Comparison of ENCODE assay signal across 19 cellular contexts in the genomic region with DNA sequence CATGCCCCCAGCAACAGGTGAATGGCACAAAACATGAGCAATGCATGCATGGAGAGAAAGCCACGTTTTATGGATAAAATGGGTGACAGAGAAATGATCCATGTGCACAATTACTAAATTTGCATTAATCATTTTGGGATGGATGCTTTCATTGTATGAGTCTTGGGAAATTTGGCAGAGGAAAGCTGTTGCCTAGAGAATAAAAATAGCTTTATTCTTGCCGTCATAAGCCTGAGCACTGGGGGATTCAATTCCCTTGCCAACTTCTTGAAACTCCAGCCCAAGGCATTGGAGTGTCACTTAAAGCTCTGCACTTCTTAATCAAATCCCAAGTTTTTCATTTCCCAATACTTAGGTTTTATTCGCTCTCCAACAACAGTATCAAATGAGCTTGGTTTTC.
"Had no signal": no experiment of that assay in that cellular context is flagged by ENCODE, and none has a peak within 500 bp of the region (broad histone marks: within the 10 kb centered on the region; RNA-seq: fewer than 3 reads in every experiment).

No MANE protein-coding gene starts in this region.

- H3K4me1 ChIP-seq: heart left ventricle, neural progenitor cell, parathyroid adenoma, psoas muscle, spleen, testis, tibial nerve, upper lobe of right lung, vagina had no signal

- H3K36me3 ChIP-seq: heart left ventricle, neural progenitor cell, spleen, tibial nerve, upper lobe of right lung, vagina had no signal

- DNase-seq: effector CD8-positive, alpha-beta T cell; foreskin melanocyte; heart left ventricle; kidney glomerular epithelial cell; psoas muscle; spleen; stimulated activated CD4-positive, alpha-beta T cell treated with anti-CD3 and anti-CD28 coated beads, Interleukin-15, amount 100 ng/mL, for 24 hours; stimulated activated CD4-positive, alpha-beta T cell treated with anti-CD3 and anti-CD28 coated beads, Interleukin-1b, Interleukin-23, amount 100 ng/mL, for 48 hours; stimulated activated CD4-positive, alpha-beta T cell treated with anti-CD3 and anti-CD28 coated beads, Interleukin-4, amount 100 ng/mL, for 24 hours; testis; upper lobe of right lung had no signal

- H3K4me3 ChIP-seq: coronary artery, heart left ventricle, neural progenitor cell, psoas muscle, spleen, testis, tibial nerve, upper lobe of right lung, vagina had no signal

- H3K4me2 ChIP-seq: neural progenitor cell had no signal

- H3K27me3 ChIP-seq: heart left ventricle, neural progenitor cell, spleen, testis, tibial nerve, upper lobe of right lung, vagina had no signal

- ATAC-seq: heart left ventricle; natural killer cell treated with Interleukin-12 subunit alpha and Interleukin-12 subunit beta and Interleukin-15 and Interleukin-18, amount 100 ng/mL, for 72 hours; psoas muscle; sciatic nerve; stimulated activated memory B cell treated with anti-CD40 and anti-IgM and Interleukin-4, amounts not matched to agents 10 μg/mL and 1 μg/mL and 100 μg/mL, for 72 hours; upper lobe of right lung had no signal

- H2AFZ ChIP-seq: neural progenitor cell, parathyroid adenoma had no signal

- H3K27ac ChIP-seq: coronary artery, heart left ventricle, neural progenitor cell, parathyroid adenoma, psoas muscle, spleen, testis, tibial nerve, upper lobe of right lung, vagina had no signal

- H3K9me3 ChIP-seq: heart left ventricle, psoas muscle, spleen, testis, tibial nerve, upper lobe of right lung, vagina had no signal

- H3K79me2 ChIP-seq: parathyroid adenoma had no signal
